In the genomic region with DNA sequence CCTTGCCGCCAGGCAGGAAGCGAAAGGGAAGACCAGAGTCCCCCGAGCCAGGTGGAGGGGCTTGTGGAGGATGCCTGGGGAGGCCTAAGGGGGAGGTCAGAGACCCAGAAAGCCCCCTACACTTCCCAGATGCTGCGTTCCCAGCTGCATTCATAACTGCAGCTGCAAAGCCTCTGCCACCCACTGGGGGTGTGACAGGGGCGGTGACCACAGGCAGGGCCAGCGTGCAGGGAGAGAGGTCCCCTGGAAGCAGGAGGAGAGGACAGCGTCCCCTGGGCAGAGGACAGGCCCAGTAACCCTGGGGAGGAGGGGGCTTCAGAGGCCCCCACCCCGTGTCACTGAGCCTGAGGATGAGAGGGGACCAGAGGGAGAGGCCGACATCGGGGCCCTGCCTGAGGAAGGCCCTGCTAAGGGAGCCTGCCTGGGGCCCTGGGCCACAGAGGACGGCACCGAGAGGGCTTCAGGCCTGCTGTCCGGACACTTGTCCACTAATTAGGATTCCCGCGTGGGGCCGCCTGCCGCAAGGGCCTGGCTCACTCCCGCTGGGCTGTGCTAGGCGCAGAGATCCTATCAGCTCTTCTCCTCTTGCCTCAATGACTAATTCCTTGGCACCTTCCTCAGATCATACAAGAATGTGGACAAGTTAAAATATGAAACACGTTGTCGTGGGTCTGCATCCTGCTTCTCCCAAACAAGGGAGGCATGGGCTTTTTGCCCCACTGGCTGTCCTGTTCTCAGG, we compare ENCODE assay signal across 14 cellular contexts. TPM values are rescaled to one million over a fixed set of nuclear protein-coding genes. Genes with fewer than 3 reads are reported as not detected.
DNase-seq lines count a peak whose midpoint lies in the region; TF ChIP-seq lines count a peak whose summit lies in the region.
"Had no signal": no experiment of that assay in that cellular context is flagged by ENCODE, and none has a peak within 500 bp of the region (broad histone marks: within the 10 kb centered on the region; RNA-seq: fewer than 3 reads in every experiment).

No MANE protein-coding gene starts in this region.

- no peak overlapping the region for H2AK5ac ChIP-seq in H9 (ENCODE audit: insufficient read length, low read length)

- no peaks in the 10 kb centered on the region for H3K4me1 ChIP-seq in H9 (ENCODE audit: insufficient read depth, low read length)
- H3K4me1 ChIP-seq: pancreas had no signal

- H3K27ac Mint-ChIP-seq in H9, result no peak overlapping the region

- no peak overlapping the region for H3K4me3 ChIP-seq in brain microvascular endothelial cell (ENCODE audit: low read depth, low read length)
- H3K4me3 ChIP-seq: pancreas had no signal

- no peak overlapping the region for H2BK15ac ChIP-seq in H9 (ENCODE audit: low read depth, low read length)

- no peak overlapping the region for H2AFZ ChIP-seq in H9 (ENCODE audit: low read length)

- 0 out of 3 replicates have a peak, but pooled peaks have one; percentile 23 for TF ChIP-seq CTCF in H9 (conservative IDR thresholded peaks at IDR 0.05)
- TF ChIP-seq CTCF in brain microvascular endothelial cell (IDR thresholded peaks at IDR 0.05; ENCODE audit: low read depth, low read length, missing control alignments), result peak; percentile 9

- H3K14ac ChIP-seq in H9 (ENCODE audit: insufficient read depth, low read length), result no peak overlapping the region; the same call in 1 of the 2 replicates

- H4K91ac ChIP-seq in H9 (ENCODE audit: insufficient read length, low read depth, low read length), result no peak overlapping the region

- no peaks in the 10 kb centered on the region for H3K27me3 ChIP-seq in H9 (ENCODE audit: insufficient read depth, low read length)
- H3K27me3 ChIP-seq in brain microvascular endothelial cell (replicated peaks), result peaks cover 30% of the 10 kb centered on the region
- H3K27me3 ChIP-seq: pancreas had no signal

- no peak overlapping the region for H3K4ac ChIP-seq in H9 (ENCODE audit: low read depth, low read length)

- no peaks in the 10 kb centered on the region for H3K36me3 ChIP-seq in brain microvascular endothelial cell (replicated peaks)
- H3K36me3 ChIP-seq: pancreas had no signal

- no peaks in the 10 kb centered on the region for H3K9me3 ChIP-seq in H9 (ENCODE audit: control insufficient read depth, low read depth, low read length)
- H3K9me3 ChIP-seq: pancreas had no signal

- in situ Hi-C loops in brain microvascular endothelial cell (cut with HindIII; ENCODE audit: low pct_ligation_motif_present, low sequenced_read_pairs), result no loop called here

- H3K27me3 Mint-ChIP-seq in H9 (ENCODE audit: low read depth), result peaks cover 20% of the 10 kb centered on the region

- no peak overlapping the region for H2BK12ac ChIP-seq in H9 (ENCODE audit: insufficient read length, low read depth, low read length)

- no peaks in the 10 kb centered on the region for H3K79me1 ChIP-seq in H9 (ENCODE audit: insufficient read depth, low read depth, low read length, poor library complexity, severe bottlenecking)

- WGBS in H9 (ENCODE audit: extremely low coverage, insufficient read length, low lambda C conversion rate), result no CpG with 5 or more reads among the region's 21 CpGs

- H4K20me1 ChIP-seq in H9 (ENCODE audit: control insufficient read depth, insufficient read depth, insufficient read length), result no peaks in the 10 kb centered on the region

- peaks cover 9 to 23% of the 10 kb centered on the region in 2 experiments for H3K4me1 Mint-ChIP-seq in H9

- H3K27ac ChIP-seq in H9 (ENCODE audit: insufficient read length, low read depth, low read length) (no peak overlapping the region), brain microvascular endothelial cell (no peak overlapping the region)
- H3K27ac ChIP-seq: pancreas had no signal

- no peak overlapping the region for H2BK120ac ChIP-seq in H9 (ENCODE audit: low read depth, low read length, poor library complexity, severe bottlenecking)

- no peak overlapping the region for H3K9ac ChIP-seq in H9 (ENCODE audit: extremely low read depth, insufficient read length, low read length)

- no peak overlapping the region for H4K5ac ChIP-seq in H9 (ENCODE audit: insufficient read length, low read depth, low read length)

- no peaks in the 10 kb centered on the region for H3K79me2 ChIP-seq in H9 (ENCODE audit: insufficient read depth, low read length)

- H3K9me3 Mint-ChIP-seq in H9, result no peaks in the 10 kb centered on the region

- DNase-seq in AG08396 (ENCODE audit: low spot score), result peak; percentile 57
- no peak for DNase-seq in H9
- peak; percentile 12 for DNase-seq in brain microvascular endothelial cell
- DNase-seq in iris pigment epithelial cell (ENCODE audit: low read depth), result peak; percentile 51
- DNase-seq in activated gamma-delta T cell treated with Interleukin-2 at 50 U/mL for 16 hours, result no peak
- DNase-seq in NK-92 treated with Interleukin-12 subunit alpha and Interleukin-12 subunit beta, amount 100 ng/mL, for 24 hours (lab: John Stamatoyannopoulos, UW), result no peak
- DNase-seq in SHP77 treated with DMSO at 0.1 percent for 48 hours (lab: John Stamatoyannopoulos, UW), result no peak
- DNase-seq in NCI-H526 (lab: John Stamatoyannopoulos, UW), result no peak
- DNase-seq: activated CD4-positive, alpha-beta T cell treated with anti-CD3 and anti-CD28 coated beads for 1 hour; aorta; mesenchymal stem cell; NCI-H187; pancreas; stimulated activated CD4-positive, alpha-beta T cell treated with anti-CD3 and anti-CD28 coated beads, Interleukin-1b, Interleukin-23, amount 100 ng/mL, for 48 hours had no signal

- H3K23ac ChIP-seq in H9 (ENCODE audit: insufficient read length, low read depth, low read length), result no peak overlapping the region

- no peak overlapping the region for H3K4me3 Mint-ChIP-seq in H9

- H3K18ac ChIP-seq in H9 (ENCODE audit: insufficient read length, low read depth, low read length), result no peak overlapping the region

- no peak overlapping the region for H2BK20ac ChIP-seq in H9 (ENCODE audit: low read depth, low read length, poor library complexity, severe bottlenecking)

- H3T11ph ChIP-seq in H9 (ENCODE audit: low read length), result no peak overlapping the region

- no peak overlapping the region for H3K4me2 ChIP-seq in H9 (ENCODE audit: insufficient read depth, insufficient read length, low read length)

- no peaks in the 10 kb centered on the region for H3K36me3 Mint-ChIP-seq in H9 (ENCODE audit: insufficient read depth in 1 of 3, low read depth in 3 of 3)

- no peak overlapping the region for H4K8ac ChIP-seq in H9 (replicated peaks; ENCODE audit: insufficient read length, low read depth, low read length)

- H2BK5ac ChIP-seq in H9 (ENCODE audit: insufficient read length, low read length), result no peak overlapping the region

- H3K56ac ChIP-seq in H9 (ENCODE audit: insufficient read length, low read depth, low read length), result no peak overlapping the region

- H3K23me2 ChIP-seq in H9 (ENCODE audit: insufficient read length, low read depth, low read length, poor library complexity, severe bottlenecking), result no peaks in the 10 kb centered on the region

RNA-seq across cellular contexts. Expression of a gene that starts 49.1 kb away (rescaled TPM):
- total RNA-seq in H9 (2021), result not detected in 2 replicates
- total RNA-seq: aorta had no signal

RNA-seq across cellular contexts. Expression of a gene that starts 50.8 kb away (rescaled TPM):
- total RNA-seq in H9 (2021), result 4.7 and 4.9 TPM in 2 replicates

RNA-seq across cellular contexts. Expression of a gene that starts 53.3 kb away (rescaled TPM):
- 28.4 and 33.8 TPM in 2 replicates for total RNA-seq in H9 (2021)

Comparison
In these comparisons a context has a peak if more than half of its experiments do, and no peak if none do; other contexts are left out.
1. DNase-seq: peak in AG08396 (single experiment), brain microvascular endothelial cell (single experiment) and iris pigment epithelial cell (single experiment); none in H9 (single experiment), activated gamma-delta T cell treated with Interleukin-2 at 50 U/mL for 16 hours (single experiment), NK-92 treated with Interleukin-12 subunit alpha and Interleukin-12 subunit beta, amount 100 ng/mL, for 24 hours (single experiment), SHP77 treated with DMSO at 0.1 percent for 48 hours (single experiment) and NCI-H526 (0 of 2).